Comparison of ENCODE assay signal across 8 cellular contexts in genomic region chr11:94128746-94129504, GRCh38. TPM values are rescaled to one million over a fixed set of nuclear protein-coding genes. Genes with fewer than 3 reads are reported as not detected.
DNase-seq lines count a peak whose midpoint lies in the region; ATAC-seq and FAIRE-seq lines count a peak whose summit lies in the region.

A gene with protein sequence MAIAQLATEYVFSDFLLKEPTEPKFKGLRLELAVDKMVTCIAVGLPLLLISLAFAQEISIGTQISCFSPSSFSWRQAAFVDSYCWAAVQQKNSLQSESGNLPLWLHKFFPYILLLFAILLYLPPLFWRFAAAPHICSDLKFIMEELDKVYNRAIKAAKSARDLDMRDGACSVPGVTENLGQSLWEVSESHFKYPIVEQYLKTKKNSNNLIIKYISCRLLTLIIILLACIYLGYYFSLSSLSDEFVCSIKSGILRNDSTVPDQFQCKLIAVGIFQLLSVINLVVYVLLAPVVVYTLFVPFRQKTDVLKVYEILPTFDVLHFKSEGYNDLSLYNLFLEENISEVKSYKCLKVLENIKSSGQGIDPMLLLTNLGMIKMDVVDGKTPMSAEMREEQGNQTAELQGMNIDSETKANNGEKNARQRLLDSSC (plus strand): TSS chr11:94128841. CDS start chr11:94129313, 472 bp downstream.

- no peaks in the 10 kb centered on the region for H3K27me3 Mint-ChIP-seq in natural killer cell treated with Interleukin-12 subunit alpha and Interleukin-12 subunit beta and Interleukin-15 and Interleukin-18, amount 100 ng/mL, for 72 hours
- H3K27me3 Mint-ChIP-seq in stimulated activated naive CD8-positive, alpha-beta T cell treated with anti-CD3 and anti-CD28 coated beads, Interleukin-15, Interleukin-2, amounts not matched to agents 100 ng/mL and 50 ng/mL, for 24 hours, result no peaks in the 10 kb centered on the region

- no peaks in the 10 kb centered on the region for H3K36me3 Mint-ChIP-seq in natural killer cell treated with Interleukin-12 subunit alpha and Interleukin-12 subunit beta and Interleukin-15 and Interleukin-18, amount 100 ng/mL, for 72 hours
- H3K36me3 Mint-ChIP-seq in stimulated activated naive CD8-positive, alpha-beta T cell treated with anti-CD3 and anti-CD28 coated beads, Interleukin-15, Interleukin-2, amounts not matched to agents 100 ng/mL and 50 ng/mL, for 24 hours (ENCODE audit: low read depth), result no peaks in the 10 kb centered on the region

- H3K4me1 Mint-ChIP-seq in natural killer cell treated with Interleukin-12 subunit alpha and Interleukin-12 subunit beta and Interleukin-15 and Interleukin-18, amount 100 ng/mL, for 72 hours (ENCODE audit: low read depth in 2 of 2), result peaks cover 23 to 24% of the 10 kb centered on the region in 2 donors
- peaks cover 27% of the 10 kb centered on the region for H3K4me1 Mint-ChIP-seq in stimulated activated naive CD8-positive, alpha-beta T cell treated with anti-CD3 and anti-CD28 coated beads, Interleukin-15, Interleukin-2, amounts not matched to agents 100 ng/mL and 50 ng/mL, for 24 hours (ENCODE audit: low read depth)

- FAIRE-seq in RCC 7860 (lab: Jason Lieb, UNC), result no peak

- H3K27ac Mint-ChIP-seq in natural killer cell treated with Interleukin-12 subunit alpha and Interleukin-12 subunit beta and Interleukin-15 and Interleukin-18, amount 100 ng/mL, for 72 hours, result peak within 1 kb of the TSS in 1 of 2 donors; percentile 89
- peak within 1 kb of the TSS; percentile 88 for H3K27ac Mint-ChIP-seq in stimulated activated naive CD8-positive, alpha-beta T cell treated with anti-CD3 and anti-CD28 coated beads, Interleukin-15, Interleukin-2, amounts not matched to agents 100 ng/mL and 50 ng/mL, for 24 hours

- in situ Hi-C loops in KBM-7 (cut with MboI; ENCODE audit: low pct_unique_long_range_greater_than_20kb, low sequenced_read_pairs), result no loop called here

- DNase-seq in DMS79 (lab: John Stamatoyannopoulos, UW) (peak; percentile 77), KBM-7 (peak; percentile 88), RCC 7860 (ENCODE audit: low spot score) (peak; percentile 69), fibroblast of peridontal ligament (ENCODE audit: extremely low read depth) (peak; percentile 75)
- peak; percentile 45 to 63 for DNase-seq in activated T-helper 1 cell treated with anti-CD3 and anti-CD28 coated beads, Interleukin-2, amount 50 U/mL, for 16 hours (ENCODE audit: low read depth in 1 of 2, low spot score in 1 of 2)
- peak; percentile 89 for DNase-seq in natural killer cell treated with Interleukin-12 subunit alpha and Interleukin-12 subunit beta and Interleukin-15 and Interleukin-18, amount 100 ng/mL, for 72 hours (ENCODE audit: low spot score)

- H3K4me3 Mint-ChIP-seq in natural killer cell treated with Interleukin-12 subunit alpha and Interleukin-12 subunit beta and Interleukin-15 and Interleukin-18, amount 100 ng/mL, for 72 hours, result no peak within 1 kb of the TSS
- H3K4me3 Mint-ChIP-seq in stimulated activated naive CD8-positive, alpha-beta T cell treated with anti-CD3 and anti-CD28 coated beads, Interleukin-15, Interleukin-2, amounts not matched to agents 100 ng/mL and 50 ng/mL, for 24 hours, result no peak within 1 kb of the TSS

- peak; percentile 87 for ATAC-seq in GM21723 (IDR thresholded peaks at IDR 0.05; ENCODE audit: unreplicated experiment)
- peak; percentile 92 to 95 for ATAC-seq in natural killer cell treated with Interleukin-12 subunit alpha and Interleukin-12 subunit beta and Interleukin-15 and Interleukin-18, amount 100 ng/mL, for 72 hours

- H3K9me3 Mint-ChIP-seq in natural killer cell treated with Interleukin-12 subunit alpha and Interleukin-12 subunit beta and Interleukin-15 and Interleukin-18, amount 100 ng/mL, for 72 hours, result no peaks in the 10 kb centered on the region
- no peaks in the 10 kb centered on the region for H3K9me3 Mint-ChIP-seq in stimulated activated naive CD8-positive, alpha-beta T cell treated with anti-CD3 and anti-CD28 coated beads, Interleukin-15, Interleukin-2, amounts not matched to agents 100 ng/mL and 50 ng/mL, for 24 hours

RNA-seq across cellular contexts. Expression of the gene that starts here (rescaled TPM):
- 10 to 100 TPM; 16.5 to 25.5 TPM for total RNA-seq in natural killer cell treated with Interleukin-12 subunit alpha and Interleukin-12 subunit beta and Interleukin-15 and Interleukin-18, amount 100 ng/mL, for 72 hours

Comparison
In these comparisons a context has a peak if more than half of its experiments do, and no peak if none do; other contexts are left out.
1. Peak in every context shown above with its lines: DNase-seq and ATAC-seq.